Comparison of ENCODE assay signal across 21 cellular contexts in genomic region chr20:49880724-49881445, GRCh38. TPM values are rescaled to one million over a fixed set of nuclear protein-coding genes. Genes with fewer than 3 reads are reported as not detected.
DNase-seq lines count a peak whose midpoint lies in the region; ATAC-seq, FAIRE-seq and TF ChIP-seq lines count a peak whose summit lies in the region.
"Had no signal": no experiment of that assay in that cellular context is flagged by ENCODE, and none has a peak within 500 bp of the region (broad histone marks: within the 10 kb centered on the region; RNA-seq: fewer than 3 reads in every experiment).

No MANE protein-coding gene starts in this region.

- peaks cover 14% of the 10 kb centered on the region for H3K36me3 Mint-ChIP-seq in activated CD4-positive, alpha-beta memory T cell treated with anti-CD3 and anti-CD28 coated beads for 36 hours
- H3K36me3 Mint-ChIP-seq in activated CD4-positive, alpha-beta memory T cell treated with anti-CD3 and anti-CD28 coated beads, Interleukin-2, amount 10 ng/mL, durations not matched to agents 7 days and 5 days (ENCODE audit: low read depth), result peaks cover 31% of the 10 kb centered on the region

- no peak for TF ChIP-seq CTCF in bronchial epithelial cell (IDR thresholded peaks at IDR 0.05; ENCODE audit: insufficient read depth, low read length, severe bottlenecking)
- no peak for TF ChIP-seq CTCF in stomach (IDR thresholded peaks at IDR 0.05)
- no peak for TF ChIP-seq CTCF in HepG2 (CRISPR knock-in tag; IDR thresholded peaks at IDR 0.05)

- no peaks in the 10 kb centered on the region for H3K27me3 Mint-ChIP-seq in activated CD4-positive, alpha-beta memory T cell treated with anti-CD3 and anti-CD28 coated beads for 36 hours
- no peaks in the 10 kb centered on the region for H3K27me3 Mint-ChIP-seq in activated CD4-positive, alpha-beta memory T cell treated with anti-CD3 and anti-CD28 coated beads, Interleukin-2, amount 10 ng/mL, durations not matched to agents 7 days and 5 days

- H3K4me1 Mint-ChIP-seq in activated CD4-positive, alpha-beta memory T cell treated with anti-CD3 and anti-CD28 coated beads for 36 hours (ENCODE audit: low read depth), result no peaks in the 10 kb centered on the region
- no peaks in the 10 kb centered on the region for H3K4me1 Mint-ChIP-seq in activated CD4-positive, alpha-beta memory T cell treated with anti-CD3 and anti-CD28 coated beads, Interleukin-2, amount 10 ng/mL, durations not matched to agents 7 days and 5 days

- H3K27me3 ChIP-seq in bronchial epithelial cell (ENCODE audit: control insufficient read depth, insufficient read depth, low read length) (no peaks in the 10 kb centered on the region), stomach (no peaks in the 10 kb centered on the region), HepG2 (ENCODE audit: control insufficient read depth in 1 of 2, insufficient read depth in 2 of 2, low read length in 2 of 2) (no peaks in the 10 kb centered on the region)
- H3K27me3 ChIP-seq: BLaER1 treated with 17β-estradiol and CSF1 and Interleukin-3, amounts not matched to agents 10 nM and 100 nM; MG63 had no signal

- WGBS in stomach, 5 donors, result 70 to 84% (median 77%) methylated on average over 15 of the region's 15 CpGs
- WGBS in HepG2 (ENCODE audit: low lambda C conversion rate), result 95% methylated on average over 15 of the region's 15 CpGs

- H3K36me3 ChIP-seq in bronchial epithelial cell (ENCODE audit: control insufficient read depth, insufficient read depth, low read length) (peaks cover 4% of the 10 kb centered on the region), stomach (peaks cover 22 to 87% (median 75%) of the 10 kb centered on the region in 4 donors), HepG2 (replicated peaks in 1 of 2; ENCODE audit: control insufficient read depth in 1 of 2, insufficient read depth in 2 of 2, low read length in 2 of 2) (peaks cover 16 to 37% of the 10 kb centered on the region in 2 experiments)

- H3K4me3 ChIP-seq in bronchial epithelial cell (ENCODE audit: low read depth, low read length) (no peak overlapping the region), stomach (no peak overlapping the region), HepG2 (replicated peaks in 1 of 3; ENCODE audit: insufficient read depth in 1 of 3, low read depth in 2 of 3, low read length in 3 of 3) (no peak overlapping the region)
- H3K4me3 ChIP-seq: BLaER1 treated with 17β-estradiol and CSF1 and Interleukin-3, amounts not matched to agents 10 nM and 100 nM; MG63; PC-9 had no signal

- ATAC-seq in HepG2, result no peak

- POLR2A ChIA-PET in activated CD4-positive, alpha-beta memory T cell treated with anti-CD3 and anti-CD28 coated beads for 36 hours (lab: Charles Lee), result no interaction called here
- POLR2A ChIA-PET in activated CD4-positive, alpha-beta memory T cell treated with anti-CD3 and anti-CD28 coated beads, Interleukin-2, amount 10 ng/mL, durations not matched to agents 7 days and 5 days (lab: Charles Lee), result no interaction called here
- POLR2A ChIA-PET in HepG2 (lab: Yijun Ruan, JAX), result no interaction called here

- TF ChIP-seq EP300 in Ishikawa (IDR thresholded peaks at IDR 0.05; ENCODE audit: borderline replicate concordance) (no peak), stomach (IDR thresholded peaks at IDR 0.05) (no peak), HepG2 (IDR thresholded peaks at IDR 0.05; ENCODE audit: low read depth in 2 of 2, low read length in 2 of 2) (no peak), HepG2 (CRISPR knock-in tag; IDR thresholded peaks at IDR 0.05; ENCODE audit: borderline replicate concordance) (no peak)

- TF ChIP-seq POLR2A in stomach (IDR thresholded peaks at IDR 0.05) (no peak), HepG2 (IDR thresholded peaks at IDR 0.05; ENCODE audit: insufficient read depth in 1 of 2, low read depth in 2 of 2, low read length in 2 of 2) (no peak)

- no peak overlapping the region for H3K4me3 Mint-ChIP-seq in activated CD4-positive, alpha-beta memory T cell treated with anti-CD3 and anti-CD28 coated beads for 36 hours
- H3K4me3 Mint-ChIP-seq in activated CD4-positive, alpha-beta memory T cell treated with anti-CD3 and anti-CD28 coated beads, Interleukin-2, amount 10 ng/mL, durations not matched to agents 7 days and 5 days, result no peak overlapping the region
- H3K4me3 Mint-ChIP-seq: HFFc6 had no signal

- in situ Hi-C loops in HepG2 (cut with HindIII; ENCODE audit: extremely low pct_ligation_motif_present, low pct_unique_long_range_greater_than_20kb), result loop anchor here (25.0 kb wide), 1 partner anchor 544 kb away; no protein-coding TSS in a partner anchor

- no peak for DNase-seq in activated CD4-positive, alpha-beta memory T cell treated with anti-CD3 and anti-CD28 coated beads for 36 hours
- no peak for DNase-seq in activated CD4-positive, alpha-beta memory T cell treated with anti-CD3 and anti-CD28 coated beads, Interleukin-2, amount 10 ng/mL, durations not matched to agents 7 days and 5 days
- DNase-seq in bronchial epithelial cell (ENCODE audit: low read depth), result no peak
- peak; percentile 22 for DNase-seq in stomach
- no peak for DNase-seq in HepG2 (ENCODE audit: low spot score)
- no peak for DNase-seq in iPS-NIHi7 (ENCODE audit: extremely low spot score)
- DNase-seq in substantia nigra (lab: John Stamatoyannopoulos, UW), result no peak
- DNase-seq: 8988T, COR-L47, HFFc6, KG1, NCI-H1105, NCI-H1694 treated with DMSO at 0.1 percent for 48 hours, NCI-H446, NCI-H748 treated with DMSO at 0.1 percent for 48 hours, PC-9 had no signal

- H3K4me2 ChIP-seq in HepG2 (ENCODE audit: low read depth, low read length), result no peak overlapping the region
- H3K4me2 ChIP-seq: BLaER1 treated with 17β-estradiol and CSF1 and Interleukin-3, amounts not matched to agents 10 nM and 100 nM; PC-9 had no signal

- H3K27ac ChIP-seq in stomach, result peak overlapping the region in 1 of 5 donors; percentile 5
- H3K27ac ChIP-seq in HepG2 (ENCODE audit: extremely low read length, insufficient read depth, low read length), result no peak overlapping the region
- H3K27ac ChIP-seq in substantia nigra (ENCODE audit: low read depth, low read length, poor library complexity, severe bottlenecking), result no peak overlapping the region
- H3K27ac ChIP-seq: BLaER1 treated with 17β-estradiol and CSF1 and Interleukin-3, amounts not matched to agents 10 nM and 100 nM; HL-60; PC-9 had no signal

- H4K20me1 ChIP-seq in HepG2 (ENCODE audit: insufficient read depth, low read length), result no peaks in the 10 kb centered on the region

- H3K4me1 ChIP-seq in stomach (peaks cover 0 to 42% (median 32%) of the 10 kb centered on the region in 4 donors), HepG2 (ENCODE audit: insufficient read depth, low read length) (peaks cover 27% of the 10 kb centered on the region)

- no peak overlapping the region for H3K9ac ChIP-seq in HepG2 (ENCODE audit: insufficient read depth, low read depth, low read length)
- H3K9ac ChIP-seq: BLaER1 treated with 17β-estradiol and CSF1 and Interleukin-3, amounts not matched to agents 10 nM and 100 nM had no signal

- no TSS peak for BruUV-seq in HepG2 (replicated peaks; lab: Mats Ljungman, UMichigan)

- no peaks in the 10 kb centered on the region for H3K79me2 ChIP-seq in HepG2 (ENCODE audit: insufficient read depth, low read length)

- TF ChIP-seq RAD21 in Ishikawa (IDR thresholded peaks at IDR 0.05; ENCODE audit: low read depth) (no peak), HepG2 (CRISPR knock-in tag; IDR thresholded peaks at IDR 0.05) (no peak)

- CTCF ChIA-PET in activated CD4-positive, alpha-beta memory T cell treated with anti-CD3 and anti-CD28 coated beads for 36 hours (lab: Charles Lee), result interaction anchor here (0.6 to 0.9 kb wide), 2 partner anchors 34 to 274 kb away, joined by 3 read pairs; no protein-coding TSS in a partner anchor
- CTCF ChIA-PET in activated CD4-positive, alpha-beta memory T cell treated with anti-CD3 and anti-CD28 coated beads, Interleukin-2, amount 10 ng/mL, durations not matched to agents 7 days and 5 days (lab: Charles Lee), result interaction anchor here (0.8 kb wide), 1 partner anchor 12 kb away, joined by 3 read pairs; no protein-coding TSS in a partner anchor
- CTCF ChIA-PET in HepG2 (lab: Yijun Ruan, JAX; ENCODE audit: low intra/inter-chr PET ratio, low total read pairs), result no interaction called here

- H2AFZ ChIP-seq in HepG2 (ENCODE audit: low read length), result no peak overlapping the region
- H2AFZ ChIP-seq: PC-9 had no signal

- H3K27ac Mint-ChIP-seq in activated CD4-positive, alpha-beta memory T cell treated with anti-CD3 and anti-CD28 coated beads for 36 hours, result peak overlapping the region; percentile 5
- no peak overlapping the region for H3K27ac Mint-ChIP-seq in activated CD4-positive, alpha-beta memory T cell treated with anti-CD3 and anti-CD28 coated beads, Interleukin-2, amount 10 ng/mL, durations not matched to agents 7 days and 5 days
- H3K27ac Mint-ChIP-seq: HFFc6 had no signal

- intact Hi-C loops in activated CD4-positive, alpha-beta memory T cell treated with anti-CD3 and anti-CD28 coated beads for 36 hours (cut with micrococcal nuclease), result no loop called here
- intact Hi-C loops in stomach (cut with DNase I; ENCODE audit: low total_unique reads), result no loop called here
- intact Hi-C loops in HepG2 (cut with micrococcal nuclease; ENCODE audit: unreplicated experiment), result no loop called here

- FAIRE-seq in bronchial epithelial cell (lab: Jason Lieb, UNC) (peak; percentile 18), HepG2 (lab: Jason Lieb, UNC) (no peak)
- FAIRE-seq: H1 had no signal

- no peaks in the 10 kb centered on the region for H3K9me3 ChIP-seq in stomach
- H3K9me3 ChIP-seq in HepG2 (ENCODE audit: low read length), result no peaks in the 10 kb centered on the region
- H3K9me3 ChIP-seq: BLaER1 treated with 17β-estradiol and CSF1 and Interleukin-3, amounts not matched to agents 10 nM and 100 nM; MG63 had no signal

- H3K9me3 Mint-ChIP-seq in activated CD4-positive, alpha-beta memory T cell treated with anti-CD3 and anti-CD28 coated beads for 36 hours, result no peaks in the 10 kb centered on the region
- no peaks in the 10 kb centered on the region for H3K9me3 Mint-ChIP-seq in activated CD4-positive, alpha-beta memory T cell treated with anti-CD3 and anti-CD28 coated beads, Interleukin-2, amount 10 ng/mL, durations not matched to agents 7 days and 5 days
- H3K9me3 Mint-ChIP-seq: HFFc6 had no signal

RNA-seq across cellular contexts. Expression of gene SPATA2, which starts 34.4 kb away (rescaled TPM):
- total RNA-seq in activated CD4-positive, alpha-beta memory T cell treated with anti-CD3 and anti-CD28 coated beads for 36 hours, result 1 to 10 TPM; 7.9 to 8.6 TPM
- 1 to 10 TPM; 8.4 to 9.0 TPM for total RNA-seq in activated CD4-positive, alpha-beta memory T cell treated with anti-CD3 and anti-CD28 coated beads, Interleukin-2, amount 10 ng/mL, durations not matched to agents 7 days and 5 days
- 0.79 and 1.0 TPM in 2 replicates for total RNA-seq in bronchial epithelial cell
- 10 to 100 TPM in 1 of 5 donors, 1 to 10 TPM in 4; 3.1 to 14.3 (median 7.6) TPM for total RNA-seq in stomach
- polyA plus RNA-seq in stomach, result 1 to 10 TPM; 2.6 to 5.8 (median 3.9) TPM
- total RNA-seq in HepG2 (2016; rRNA removed; fragmentation: Illumina TruSeq; extraction: Trizol), result 3.2 and 4.3 TPM in 2 replicates
- total RNA-seq in HepG2 (2016; cell fraction: cytosol; rRNA removed; fragmentation: Illumina TruSeq; extraction: Trizol; ENCODE audit: low read depth), result 1.9 TPM in 2 replicates
- 3.3 and 3.4 TPM in 2 replicates for total RNA-seq in HepG2 (2016; cell fraction: insoluble cytoplasmic fraction; rRNA removed; fragmentation: Illumina TruSeq; extraction: Trizol)
- total RNA-seq in HepG2 (2016; cell fraction: membrane; rRNA removed; fragmentation: Illumina TruSeq; extraction: Trizol), result 5.6 and 6.9 TPM in 2 replicates
- total RNA-seq in HepG2 (2016; cell fraction: nucleus; rRNA removed; fragmentation: Illumina TruSeq; extraction: Trizol), result 3.5 and 4.4 TPM in 2 replicates
- 8.7 and 9.5 TPM in 2 replicates for polyA plus RNA-seq in HepG2 (2011; rRNA removed)
- 6.2 and 6.7 TPM in 2 replicates for polyA plus RNA-seq in HepG2 (2011; cell fraction: cytosol; rRNA removed)
- 9.5 and 9.7 TPM in 2 replicates for polyA plus RNA-seq in HepG2 (2011; cell fraction: nucleus; rRNA removed)
- 7.5 and 8.6 TPM in 2 replicates for polyA plus RNA-seq in HepG2 (2012)
- 2.9 and 3.5 TPM in 2 replicates for polyA plus RNA-seq in HepG2 (2016; cell fraction: cytosol; fragmentation: Illumina TruSeq; extraction: Trizol; ENCODE audit: low read depth)
- 8.7 and 11.5 TPM in 2 replicates for polyA plus RNA-seq in HepG2 (2016; cell fraction: insoluble cytoplasmic fraction; fragmentation: Illumina TruSeq; extraction: Trizol; ENCODE audit: low read depth)
- 9.3 and 9.7 TPM in 2 replicates for polyA plus RNA-seq in HepG2 (2016; cell fraction: membrane; fragmentation: Illumina TruSeq; extraction: Trizol; ENCODE audit: low read depth)
- polyA plus RNA-seq in HepG2 (2016; cell fraction: nucleus; fragmentation: Illumina TruSeq; extraction: Trizol; ENCODE audit: insufficient read depth, low read depth), result 11.3 and 13.5 TPM in 2 replicates
- polyA minus RNA-seq in HepG2 (2011; rRNA and poly(A)+ RNA removed; ENCODE audit: low replicate concordance), result 11.4 and 11.8 TPM in 2 replicates
- polyA minus RNA-seq in HepG2 (2011; cell fraction: cytosol; rRNA and poly(A)+ RNA removed), result 6.0 and 6.9 TPM in 2 replicates
- polyA minus RNA-seq in HepG2 (2011; cell fraction: nucleus; rRNA and poly(A)+ RNA removed), result 5.5 and 6.7 TPM in 2 replicates

RNA-seq across cellular contexts. Expression of gene RNF114, which starts 55.3 kb away (rescaled TPM):
- 10 to 100 TPM; 72.1 to 72.4 TPM for total RNA-seq in activated CD4-positive, alpha-beta memory T cell treated with anti-CD3 and anti-CD28 coated beads for 36 hours
- total RNA-seq in activated CD4-positive, alpha-beta memory T cell treated with anti-CD3 and anti-CD28 coated beads, Interleukin-2, amount 10 ng/mL, durations not matched to agents 7 days and 5 days, result 10 to 100 TPM; 66.4 to 76.4 TPM
- total RNA-seq in bronchial epithelial cell (28.2 and 67.1 TPM in 2 replicates), stomach (100 to 1,000 TPM in 3 of 5 donors, 10 to 100 TPM in 2; 29.5 to 317 (median 138) TPM), HepG2 (2016; rRNA removed; fragmentation: Illumina TruSeq; extraction: Trizol) (119 and 137 TPM in 2 replicates)
- polyA plus RNA-seq in stomach (10 to 100 TPM; 32.8 to 57.0 (median 41.7) TPM), HepG2 (2011; rRNA removed) (120 and 126 TPM in 2 replicates)
- total RNA-seq in HepG2 (2016; cell fraction: cytosol; rRNA removed; fragmentation: Illumina TruSeq; extraction: Trizol; ENCODE audit: low read depth), result 20.7 and 21.9 TPM in 2 replicates
- 117 and 134 TPM in 2 replicates for total RNA-seq in HepG2 (2016; cell fraction: insoluble cytoplasmic fraction; rRNA removed; fragmentation: Illumina TruSeq; extraction: Trizol)
- 58.2 and 60.7 TPM in 2 replicates for total RNA-seq in HepG2 (2016; cell fraction: membrane; rRNA removed; fragmentation: Illumina TruSeq; extraction: Trizol)
- total RNA-seq in HepG2 (2016; cell fraction: nucleus; rRNA removed; fragmentation: Illumina TruSeq; extraction: Trizol), result 54.0 and 64.8 TPM in 2 replicates
- 177 and 201 TPM in 2 replicates for polyA plus RNA-seq in HepG2 (2011; cell fraction: cytosol; rRNA removed)
- polyA plus RNA-seq in HepG2 (2011; cell fraction: nucleus; rRNA removed), result 108 and 112 TPM in 2 replicates
- 108 and 111 TPM in 2 replicates for polyA plus RNA-seq in HepG2 (2012)
- 27.1 and 29.4 TPM in 2 replicates for polyA plus RNA-seq in HepG2 (2016; cell fraction: cytosol; fragmentation: Illumina TruSeq; extraction: Trizol; ENCODE audit: low read depth)
- 140 and 169 TPM in 2 replicates for polyA plus RNA-seq in HepG2 (2016; cell fraction: insoluble cytoplasmic fraction; fragmentation: Illumina TruSeq; extraction: Trizol; ENCODE audit: low read depth)
- polyA plus RNA-seq in HepG2 (2016; cell fraction: membrane; fragmentation: Illumina TruSeq; extraction: Trizol; ENCODE audit: low read depth), result 33.3 and 36.2 TPM in 2 replicates
- 104 and 116 TPM in 2 replicates for polyA plus RNA-seq in HepG2 (2016; cell fraction: nucleus; fragmentation: Illumina TruSeq; extraction: Trizol; ENCODE audit: insufficient read depth, low read depth)
- polyA minus RNA-seq in HepG2 (2011; rRNA and poly(A)+ RNA removed; ENCODE audit: low replicate concordance), result 71.3 and 124 TPM in 2 replicates
- 93.0 and 100 TPM in 2 replicates for polyA minus RNA-seq in HepG2 (2011; cell fraction: cytosol; rRNA and poly(A)+ RNA removed)
- polyA minus RNA-seq in HepG2 (2011; cell fraction: nucleus; rRNA and poly(A)+ RNA removed), result 73.1 and 76.2 TPM in 2 replicates
